22 cellular contexts compared by ENCODE assay signal in genomic region chr15:36943496-36944361, GRCh38.
A peak's percentile ranks its signal among the peaks of the same experiment; 100 is the strongest.
DNase-seq lines count a peak whose midpoint lies in the region; ATAC-seq, FAIRE-seq and TF ChIP-seq lines count a peak whose summit lies in the region.
"Had no signal": no experiment of that assay in that cellular context is flagged by ENCODE, and none has a peak within 500 bp of the region (broad histone marks: within the 10 kb centered on the region; RNA-seq: fewer than 3 reads in every experiment).

No MANE protein-coding gene starts in this region.

- TF ChIP-seq CTCF in HEK293 (tag by site-specific recombination; IDR thresholded peaks at IDR 0.05) (no peak), astrocyte (IDR thresholded peaks at IDR 0.05; ENCODE audit: insufficient read depth, low read depth, low read length) (no peak), endothelial cell of umbilical vein (IDR thresholded peaks at IDR 0.05; ENCODE audit: extremely low read depth in 1 of 2, insufficient read depth in 1 of 2, low read depth in 1 of 2, low read length in 2 of 2) (no peak), nephron progenitor cell (IDR thresholded peaks at IDR 0.05) (no peak), glutamatergic neuron (IDR thresholded peaks at IDR 0.05; ENCODE audit: partially characterized antibody, unreplicated experiment) (no peak)

- H3K36me3 ChIP-seq in HEK293 (ENCODE audit: control insufficient read depth in 2 of 2, insufficient read depth in 1 of 2, low read length in 2 of 2), result no peaks in the 10 kb centered on the region
- peaks cover 20% of the 10 kb centered on the region for H3K36me3 ChIP-seq in astrocyte (ENCODE audit: insufficient read depth, low read length)
- peaks cover 0 to 3% of the 10 kb centered on the region in 2 experiments for H3K36me3 ChIP-seq in endothelial cell of umbilical vein (ENCODE audit: control insufficient read depth in 2 of 2, extremely low read depth in 1 of 2, insufficient read depth in 2 of 2, low read length in 2 of 2)

- H3K4me1 ChIP-seq in HEK293 (ENCODE audit: control insufficient read depth, insufficient read depth, low read length), result peaks cover 7% of the 10 kb centered on the region; the same call in 1 of the 2 replicates
- H3K4me1 ChIP-seq in astrocyte (ENCODE audit: insufficient read depth, low read length), result no peaks in the 10 kb centered on the region
- peaks cover 9% of the 10 kb centered on the region for H3K4me1 ChIP-seq in endothelial cell of umbilical vein (ENCODE audit: control insufficient read depth, extremely low read depth, insufficient read depth, low read length)
- H3K4me1 ChIP-seq: A549, HAP-1 had no signal

- H3K27me3 ChIP-seq in astrocyte (ENCODE audit: insufficient read depth, low read length), result no peaks in the 10 kb centered on the region
- H3K27me3 ChIP-seq in endothelial cell of umbilical vein (ENCODE audit: control insufficient read depth in 2 of 2, insufficient read depth in 2 of 2, low read length in 2 of 2), result no peaks in the 10 kb centered on the region

- H3K4me1 Mint-ChIP-seq in astrocyte (ENCODE audit: low read depth, unreplicated experiment) (peaks cover 1% of the 10 kb centered on the region), nephron progenitor cell (peaks cover 70% of the 10 kb centered on the region), glutamatergic neuron (ENCODE audit: low read depth, unreplicated experiment) (no peaks in the 10 kb centered on the region)

- no peaks in the 10 kb centered on the region for H3K79me2 ChIP-seq in astrocyte (ENCODE audit: insufficient read depth, low read length)
- H3K79me2 ChIP-seq in endothelial cell of umbilical vein (ENCODE audit: control insufficient read depth, insufficient read depth, low read length), result no peaks in the 10 kb centered on the region

- POLR2A ChIA-PET in HEK293 (lab: Yijun Ruan, JAX) (no interaction called here), endothelial cell of umbilical vein (lab: Charles Lee) (no interaction called here)

- H3K9me3 ChIP-seq in HEK293 (ENCODE audit: control insufficient read depth, insufficient read depth, low read depth, low read length) (no peaks in the 10 kb centered on the region), astrocyte (ENCODE audit: insufficient read depth, low read depth, low read length) (no peaks in the 10 kb centered on the region), endothelial cell of umbilical vein (replicated peaks; ENCODE audit: control insufficient read depth, insufficient read depth, low read length) (no peaks in the 10 kb centered on the region)
- H3K9me3 ChIP-seq: A549, HAP-1 had no signal

- ATAC-seq in HG02623 (IDR thresholded peaks at IDR 0.05; ENCODE audit: unreplicated experiment), result no peak
- ATAC-seq: A549, K562, Panc1 had no signal

- H3K4me2 ChIP-seq in astrocyte (ENCODE audit: low read length) (no peak overlapping the region), endothelial cell of umbilical vein (ENCODE audit: insufficient read depth, low read length) (peak overlapping the region; percentile 55)
- H3K4me2 ChIP-seq: A549 had no signal

- intact Hi-C loops in endothelial cell of umbilical vein (cut with micrococcal nuclease), result no loop called here

- peaks cover 10% of the 10 kb centered on the region for H3K36me3 Mint-ChIP-seq in astrocyte (ENCODE audit: low read depth, unreplicated experiment)
- H3K36me3 Mint-ChIP-seq in nephron progenitor cell (ENCODE audit: low read depth), result peaks cover 96% of the 10 kb centered on the region
- H3K36me3 Mint-ChIP-seq in glutamatergic neuron (ENCODE audit: unreplicated experiment), result no peaks in the 10 kb centered on the region

- CTCF ChIA-PET in HEK293 (lab: Yijun Ruan, JAX), result no interaction called here
- CTCF ChIA-PET in endothelial cell of umbilical vein (lab: Charles Lee), result no interaction called here

- H3K9me1 ChIP-seq in endothelial cell of umbilical vein (replicated peaks; ENCODE audit: control insufficient read depth, extremely low read depth, insufficient read depth, low read length), result no peaks in the 10 kb centered on the region

- H3K9me3 Mint-ChIP-seq in astrocyte (ENCODE audit: unreplicated experiment), result peaks cover 1% of the 10 kb centered on the region
- H3K9me3 Mint-ChIP-seq in nephron progenitor cell, result no peaks in the 10 kb centered on the region
- no peaks in the 10 kb centered on the region for H3K9me3 Mint-ChIP-seq in glutamatergic neuron (ENCODE audit: unreplicated experiment)

- DNase-seq in astrocyte (ENCODE audit: low read depth) (no peak), endothelial cell of umbilical vein (ENCODE audit: low read depth, low spot score) (peak; percentile 81), nephron progenitor cell (no peak), DMS53 (lab: John Stamatoyannopoulos, UW) (no peak), glutamatergic neuron (no peak), NCI-H748 (lab: John Stamatoyannopoulos, UW; ENCODE audit: unreplicated experiment) (no peak)
- DNase-seq: C1 segment of cervical spinal cord, GDM1, MV-4-11, NCI-H1417 treated with DMSO at 0.1 percent for 48 hours, NCI-H2029, NCI-H2171 treated with DMSO at 0.1 percent for 48 hours, NCI-H510A, NCI-H82 had no signal

- no peak overlapping the region for H3K27ac ChIP-seq in HEK293 (ENCODE audit: extremely low read depth, low read depth, low read length)
- no peak overlapping the region for H3K27ac ChIP-seq in astrocyte (ENCODE audit: low read depth, low read length)
- H3K27ac ChIP-seq in endothelial cell of umbilical vein (ENCODE audit: insufficient read depth, low read depth, low read length), result no peak overlapping the region
- H3K27ac ChIP-seq: A549 had no signal

- peaks cover 2% of the 10 kb centered on the region for H3K27me3 Mint-ChIP-seq in astrocyte (ENCODE audit: low read depth, unreplicated experiment)
- H3K27me3 Mint-ChIP-seq in nephron progenitor cell (ENCODE audit: low read depth, poor library complexity), result no peaks in the 10 kb centered on the region
- H3K27me3 Mint-ChIP-seq in glutamatergic neuron (ENCODE audit: unreplicated experiment), result no peaks in the 10 kb centered on the region

- H3K9ac ChIP-seq in astrocyte (ENCODE audit: low read length), result no peak overlapping the region
- H3K9ac ChIP-seq in endothelial cell of umbilical vein (replicated peaks; ENCODE audit: extremely low read depth, insufficient read depth, low read length), result no peak overlapping the region

- no peak overlapping the region for H3K27ac Mint-ChIP-seq in astrocyte (ENCODE audit: unreplicated experiment)
- peak overlapping the region; percentile 41 for H3K27ac Mint-ChIP-seq in nephron progenitor cell
- no peak overlapping the region for H3K27ac Mint-ChIP-seq in glutamatergic neuron (ENCODE audit: unreplicated experiment)

- no peak overlapping the region for H3K4me3 ChIP-seq in HEK293 (ENCODE audit: low read depth, low read length)
- no peak overlapping the region for H3K4me3 ChIP-seq in astrocyte (ENCODE audit: insufficient read depth, low read depth, low read length)
- no peak overlapping the region for H3K4me3 ChIP-seq in endothelial cell of umbilical vein (replicated peaks in 1 of 3; ENCODE audit: insufficient read depth in 1 of 3, low read depth in 1 of 3, low read length in 3 of 3)
- H3K4me3 ChIP-seq: A549, HAP-1, K562 had no signal

- peaks cover 28% of the 10 kb centered on the region for H4K20me1 ChIP-seq in astrocyte (ENCODE audit: insufficient read depth, low read length)
- no peaks in the 10 kb centered on the region for H4K20me1 ChIP-seq in endothelial cell of umbilical vein (replicated peaks; ENCODE audit: control insufficient read depth, extremely low read depth, insufficient read depth, low read length)

- FAIRE-seq in astrocyte (lab: Jason Lieb, UNC) (peak; percentile 17), endothelial cell of umbilical vein (lab: Jason Lieb, UNC) (no peak)
- FAIRE-seq: A549, GM12892, GM19239, K562 had no signal

- H2AFZ ChIP-seq in astrocyte (ENCODE audit: low read depth, low read length) (no peak overlapping the region), endothelial cell of umbilical vein (ENCODE audit: low read depth, low read length) (peak overlapping the region; percentile 21)

- H3K4me3 Mint-ChIP-seq in astrocyte (ENCODE audit: unreplicated experiment), result no peak overlapping the region
- no peak overlapping the region for H3K4me3 Mint-ChIP-seq in nephron progenitor cell
- no peak overlapping the region for H3K4me3 Mint-ChIP-seq in glutamatergic neuron (ENCODE audit: unreplicated experiment)

- dilution Hi-C loops in endothelial cell of umbilical vein (cut with MboI; ENCODE audit: extremely low pct_ligation_motif_present, low sequenced_read_pairs), result no loop called here

- BruUV-seq in endothelial cell of umbilical vein (replicated peaks; lab: Mats Ljungman, UMichigan), result no TSS peak

- TF ChIP-seq POLR2A in endothelial cell of umbilical vein (IDR thresholded peaks at IDR 0.05; ENCODE audit: low read depth, low read length), result no peak

TF ChIP-seq in HEK293, 187 proteins besides CTCF, POLR2A, EP300 and RAD21:
- TF ChIP-seq ZNF214 (tag by site-specific recombination; IDR thresholded peaks at IDR 0.05; ENCODE audit: borderline replicate concordance) (no peak), SCRT2 (tag by site-specific recombination; IDR thresholded peaks at IDR 0.05) (0 out of 2 replicates have a peak, but pooled peaks have one; percentile 29)

TF ChIP-seq in endothelial cell of umbilical vein, 7 proteins besides CTCF, POLR2A, EP300 and RAD21:
- TF ChIP-seq JUN (IDR thresholded peaks at IDR 0.05; ENCODE audit: borderline replicate concordance, insufficient read depth, insufficient read length, low read depth) (no peak), FOS (IDR thresholded peaks at IDR 0.05; ENCODE audit: borderline replicate concordance, insufficient read depth, low read length) (no peak), EZH2 (IDR thresholded peaks at IDR 0.05; ENCODE audit: borderline replicate concordance, low read depth, low read length, severe bottlenecking) (no peak), POLR2AphosphoS5 (IDR thresholded peaks at IDR 0.05; ENCODE audit: insufficient read depth, low read depth, low read length) (no peak), GATA2 (IDR thresholded peaks at IDR 0.05; ENCODE audit: insufficient read depth, insufficient read length, low read depth, low read length) (no peak), MYC (IDR thresholded peaks at IDR 0.05; ENCODE audit: low read depth, low read length) (no peak)
- TF ChIP-seq, protein P1, sequence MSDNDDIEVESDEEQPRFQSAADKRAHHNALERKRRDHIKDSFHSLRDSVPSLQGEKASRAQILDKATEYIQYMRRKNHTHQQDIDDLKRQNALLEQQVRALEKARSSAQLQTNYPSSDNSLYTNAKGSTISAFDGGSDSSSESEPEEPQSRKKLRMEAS (IDR thresholded peaks at IDR 0.05; ENCODE audit: insufficient read depth, insufficient read length), result no peak
